17 cellular contexts compared by ENCODE assay signal in genomic region chr3:59127071-59127470, GRCh38.
DNase-seq lines count a peak whose midpoint lies in the region; ATAC-seq, FAIRE-seq and TF ChIP-seq lines count a peak whose summit lies in the region.
"Had no signal": no experiment of that assay in that cellular context is flagged by ENCODE, and none has a peak within 500 bp of the region (broad histone marks: within the 10 kb centered on the region; RNA-seq: fewer than 3 reads in every experiment).

No MANE protein-coding gene starts in this region.

- no peaks in the 10 kb centered on the region for H3K9me1 ChIP-seq in keratinocyte (ENCODE audit: control insufficient read depth, extremely low read depth, insufficient read depth, low read length)

- no peak overlapping the region for H3K4me3 Mint-ChIP-seq in activated CD8-positive, alpha-beta memory T cell treated with anti-CD3 and anti-CD28 coated beads, Interleukin-2, amount 10 ng/mL, durations not matched to agents 7 days and 5 days
- H3K4me3 Mint-ChIP-seq: activated naive CD8-positive, alpha-beta T cell treated with anti-CD3 and anti-CD28 coated beads for 36 hours; stimulated activated naive CD8-positive, alpha-beta T cell treated with anti-CD3 and anti-CD28 coated beads, Interleukin-15, amount 100 ng/mL, for 72 hours had no signal

- H3K36me3 ChIP-seq in A673 (ENCODE audit: insufficient read depth, low read length, poor library complexity, severe bottlenecking), result no peaks in the 10 kb centered on the region
- no peaks in the 10 kb centered on the region for H3K36me3 ChIP-seq in keratinocyte (ENCODE audit: control insufficient read depth in 2 of 2, extremely low read depth in 1 of 2, insufficient read depth in 2 of 2, low read length in 2 of 2)
- H3K36me3 ChIP-seq: neural progenitor cell had no signal

- H3K27me3 ChIP-seq in A673 (replicated peaks; ENCODE audit: insufficient read depth, low read depth, low read length, poor library complexity), result no peaks in the 10 kb centered on the region
- H3K27me3 ChIP-seq in keratinocyte (ENCODE audit: control insufficient read depth, extremely low read depth, insufficient read depth, low read length), result no peaks in the 10 kb centered on the region
- H3K27me3 ChIP-seq: neural progenitor cell had no signal

- H2AFZ ChIP-seq in keratinocyte (ENCODE audit: control insufficient read depth, low read length), result no peak overlapping the region
- H2AFZ ChIP-seq: neural progenitor cell had no signal

- DNase-seq in A673 (ENCODE audit: low spot score) (peak; percentile 37), HT1080 (ENCODE audit: low read depth) (peak; percentile 85), brain pericyte (ENCODE audit: low read depth, low spot score) (peak; percentile 52), keratinocyte (ENCODE audit: low read depth, low spot score) (no peak), Kasumi-1 (lab: John Stamatoyannopoulos, UW) (no peak)
- DNase-seq in stimulated activated CD8-positive, alpha-beta memory T cell treated with anti-CD3 and anti-CD28 coated beads, Interleukin-4, amount 100 ng/mL, for 48 hours, result no peak
- DNase-seq in activated CD8-positive, alpha-beta memory T cell treated with anti-CD3 and anti-CD28 coated beads, Interleukin-2, amount 10 ng/mL, durations not matched to agents 7 days and 5 days, result no peak
- DNase-seq: activated naive CD8-positive, alpha-beta T cell treated with anti-CD3 and anti-CD28 coated beads for 36 hours; AML-193; H7; islet precursor cell; NCI-H524 treated with DMSO at 0.1 percent for 48 hours; stimulated activated CD4-positive, alpha-beta T cell treated with anti-CD3 and anti-CD28 coated beads, Interleukin-1b, Interleukin-23, amount 100 ng/mL, for 48 hours; stimulated activated naive CD8-positive, alpha-beta T cell treated with anti-CD3 and anti-CD28 coated beads, Interleukin-15, amount 100 ng/mL, for 72 hours had no signal

- no peaks in the 10 kb centered on the region for H3K9me3 Mint-ChIP-seq in activated CD8-positive, alpha-beta memory T cell treated with anti-CD3 and anti-CD28 coated beads, Interleukin-2, amount 10 ng/mL, durations not matched to agents 7 days and 5 days (ENCODE audit: low read depth)
- H3K9me3 Mint-ChIP-seq: activated naive CD8-positive, alpha-beta T cell treated with anti-CD3 and anti-CD28 coated beads for 36 hours; stimulated activated naive CD8-positive, alpha-beta T cell treated with anti-CD3 and anti-CD28 coated beads, Interleukin-15, amount 100 ng/mL, for 72 hours had no signal

- TF ChIP-seq CTCF in A673 (conservative IDR thresholded peaks at IDR 0.05; ENCODE audit: low read depth, low read length) (no peak), keratinocyte (optimal IDR thresholded peaks at IDR 0.05 in 1 of 3, IDR thresholded peaks at IDR 0.05 in 1 of 3, conservative IDR thresholded peaks at IDR 0.05 in 1 of 3; ENCODE audit: extremely low read depth in 1 of 3, insufficient read depth in 2 of 3, low read length in 3 of 3) (no peak)

- CTCF ChIA-PET in A673 (lab: Charles Lee), result no interaction called here
- CTCF ChIA-PET in activated CD8-positive, alpha-beta memory T cell treated with anti-CD3 and anti-CD28 coated beads, Interleukin-2, amount 10 ng/mL, durations not matched to agents 7 days and 5 days (lab: Charles Lee), result no interaction called here

- H3K4me1 Mint-ChIP-seq in activated CD8-positive, alpha-beta memory T cell treated with anti-CD3 and anti-CD28 coated beads, Interleukin-2, amount 10 ng/mL, durations not matched to agents 7 days and 5 days, result no peaks in the 10 kb centered on the region
- H3K4me1 Mint-ChIP-seq: activated naive CD8-positive, alpha-beta T cell treated with anti-CD3 and anti-CD28 coated beads for 36 hours; stimulated activated naive CD8-positive, alpha-beta T cell treated with anti-CD3 and anti-CD28 coated beads, Interleukin-15, amount 100 ng/mL, for 72 hours had no signal

- no peak overlapping the region for H3K27ac Mint-ChIP-seq in activated CD8-positive, alpha-beta memory T cell treated with anti-CD3 and anti-CD28 coated beads, Interleukin-2, amount 10 ng/mL, durations not matched to agents 7 days and 5 days
- H3K27ac Mint-ChIP-seq: activated naive CD8-positive, alpha-beta T cell treated with anti-CD3 and anti-CD28 coated beads for 36 hours; stimulated activated naive CD8-positive, alpha-beta T cell treated with anti-CD3 and anti-CD28 coated beads, Interleukin-15, amount 100 ng/mL, for 72 hours had no signal

- H4K20me1 ChIP-seq in keratinocyte (ENCODE audit: control insufficient read depth, extremely low read depth, insufficient read depth, low read length), result no peaks in the 10 kb centered on the region

- peaks cover 5% of the 10 kb centered on the region for H3K27me3 Mint-ChIP-seq in activated CD8-positive, alpha-beta memory T cell treated with anti-CD3 and anti-CD28 coated beads, Interleukin-2, amount 10 ng/mL, durations not matched to agents 7 days and 5 days
- H3K27me3 Mint-ChIP-seq: activated naive CD8-positive, alpha-beta T cell treated with anti-CD3 and anti-CD28 coated beads for 36 hours had no signal

- FAIRE-seq in keratinocyte (lab: Jason Lieb, UNC), result peak; percentile 36
- FAIRE-seq: endometrium had no signal

- H3K9me3 ChIP-seq in A673 (ENCODE audit: low read depth, low read length, poor library complexity, severe bottlenecking), result no peaks in the 10 kb centered on the region
- H3K9me3 ChIP-seq in keratinocyte (ENCODE audit: control insufficient read depth, low read depth, low read length), result no peaks in the 10 kb centered on the region

- H3K4me2 ChIP-seq in keratinocyte (ENCODE audit: control insufficient read depth, extremely low read depth, insufficient read depth, low read depth, low read length), result no peak overlapping the region
- H3K4me2 ChIP-seq: neural progenitor cell had no signal

- intact Hi-C loops in A673 (cut with micrococcal nuclease; ENCODE audit: unreplicated experiment), result no loop called here

- H3K4me3 ChIP-seq in A673 (ENCODE audit: low read depth, low read length, poor library complexity, severe bottlenecking), result no peak overlapping the region
- no peak overlapping the region for H3K4me3 ChIP-seq in keratinocyte (ENCODE audit: control insufficient read depth in 2 of 3, extremely low read depth in 1 of 3, insufficient read depth in 2 of 3, low read depth in 1 of 3, low read length in 3 of 3)
- H3K4me3 ChIP-seq: neural progenitor cell had no signal

- POLR2A ChIA-PET in A673 (lab: Charles Lee; ENCODE audit: low non-redundant PET), result no interaction called here

- H3K4me1 ChIP-seq in A673 (ENCODE audit: insufficient read depth, low read length, poor library complexity, severe bottlenecking) (no peaks in the 10 kb centered on the region), keratinocyte (ENCODE audit: control insufficient read depth, extremely low read depth, insufficient read depth, low read length) (no peaks in the 10 kb centered on the region)

- ATAC-seq in activated CD8-positive, alpha-beta memory T cell treated with anti-CD3 and anti-CD28 coated beads, Interleukin-2, amount 10 ng/mL, durations not matched to agents 7 days and 5 days, result no peak
- ATAC-seq in HG02610 (IDR thresholded peaks at IDR 0.05; ENCODE audit: unreplicated experiment), result no peak
- ATAC-seq: stimulated activated naive CD8-positive, alpha-beta T cell treated with anti-CD3 and anti-CD28 coated beads, Interleukin-15, amount 100 ng/mL, for 72 hours had no signal

- BruUV-seq in A673 (replicated peaks; lab: Mats Ljungman, UMichigan), result no TSS peak

- H3K9ac ChIP-seq in keratinocyte (ENCODE audit: control insufficient read depth, extremely low read depth, insufficient read depth, low read length), result no peak overlapping the region
- H3K9ac ChIP-seq: neural progenitor cell had no signal

- dilution Hi-C loops in keratinocyte (cut with MboI; ENCODE audit: extremely low pct_ligation_motif_present, low sequenced_read_pairs), result no loop called here

- no peaks in the 10 kb centered on the region for H3K36me3 Mint-ChIP-seq in activated CD8-positive, alpha-beta memory T cell treated with anti-CD3 and anti-CD28 coated beads, Interleukin-2, amount 10 ng/mL, durations not matched to agents 7 days and 5 days
- H3K36me3 Mint-ChIP-seq: activated naive CD8-positive, alpha-beta T cell treated with anti-CD3 and anti-CD28 coated beads for 36 hours; neural progenitor cell had no signal

- no peaks in the 10 kb centered on the region for H3K79me2 ChIP-seq in keratinocyte (ENCODE audit: control insufficient read depth, insufficient read depth, low read length)

- no peak overlapping the region for H3K27ac ChIP-seq in A673 (ENCODE audit: low read depth, low read length, poor library complexity, severe bottlenecking)
- H3K27ac ChIP-seq in keratinocyte (ENCODE audit: control insufficient read depth, insufficient read depth, low read length), result no peak overlapping the region
- H3K27ac ChIP-seq: neural progenitor cell had no signal

Comparison
In these comparisons a context has a peak if more than half of its experiments do, and no peak if none do; other contexts are left out.
1. DNase-seq: peak in A673 (single experiment), HT1080 (single experiment) and brain pericyte (single experiment); none in keratinocyte (single experiment), stimulated activated CD8-positive, alpha-beta memory T cell treated with anti-CD3 and anti-CD28 coated beads, Interleukin-4, amount 100 ng/mL, for 48 hours (single experiment), Kasumi-1 (0 of 2) and activated CD8-positive, alpha-beta memory T cell treated with anti-CD3 and anti-CD28 coated beads, Interleukin-2, amount 10 ng/mL, durations not matched to agents 7 days and 5 days (single experiment).